1 cellular context compared by ENCODE assay signal in genomic region chr1:55010194-55010886, GRCh38.
TF ChIP-seq lines count a peak whose summit lies in the region.

No MANE protein-coding gene starts in this region.

TF ChIP-seq in GM12878, 131 proteins besides CTCF, POLR2A, EP300 and RAD21:
- TF ChIP-seq HDGF (IDR thresholded peaks at IDR 0.05) (no peak), ZSCAN29 (IDR thresholded peaks at IDR 0.05) (no peak), GATAD2B (conservative IDR thresholded peaks at IDR 0.05; ENCODE audit: low read depth) (no peak), BCLAF1 (IDR thresholded peaks at IDR 0.05) (no peak), KLF5 (IDR thresholded peaks at IDR 0.05; ENCODE audit: partially characterized antibody) (no peak), NR2C1 (IDR thresholded peaks at IDR 0.05) (no peak), POLR2AphosphoS5 (IDR thresholded peaks at IDR 0.05; ENCODE audit: low read length) (no peak), ZNF622 (IDR thresholded peaks at IDR 0.05) (no peak), EZH2 (IDR thresholded peaks at IDR 0.05; ENCODE audit: borderline replicate concordance, control insufficient read depth, low read depth, low read length) (no peak), CHD2 (IDR thresholded peaks at IDR 0.05; ENCODE audit: borderline replicate concordance, low read depth, low read length) (no peak), E2F8 (IDR thresholded peaks at IDR 0.05; ENCODE audit: low read depth, partially characterized antibody) (no peak), CHD4 (IDR thresholded peaks at IDR 0.05) (no peak), NR2C2 (IDR thresholded peaks at IDR 0.05; ENCODE audit: borderline replicate concordance, control insufficient read depth, insufficient read length, low read depth) (no peak), TAF1 (IDR thresholded peaks at IDR 0.05; ENCODE audit: borderline replicate concordance, low read depth, low read length) (no peak), SMARCA5 (IDR thresholded peaks at IDR 0.05) (no peak), CREM (IDR thresholded peaks at IDR 0.05; ENCODE audit: low read depth) (no peak), ZZZ3 (IDR thresholded peaks at IDR 0.05; ENCODE audit: control insufficient read depth, insufficient read length, low read depth) (no peak), WRNIP1 (IDR thresholded peaks at IDR 0.05; ENCODE audit: borderline replicate concordance, low read depth, low read length) (no peak), USF1 (IDR thresholded peaks at IDR 0.05; ENCODE audit: borderline replicate concordance, extremely low read length, insufficient read depth, low read depth, low read length) (no peak)
